ENCODE assay signal across 8 cellular contexts in the genomic region with DNA sequence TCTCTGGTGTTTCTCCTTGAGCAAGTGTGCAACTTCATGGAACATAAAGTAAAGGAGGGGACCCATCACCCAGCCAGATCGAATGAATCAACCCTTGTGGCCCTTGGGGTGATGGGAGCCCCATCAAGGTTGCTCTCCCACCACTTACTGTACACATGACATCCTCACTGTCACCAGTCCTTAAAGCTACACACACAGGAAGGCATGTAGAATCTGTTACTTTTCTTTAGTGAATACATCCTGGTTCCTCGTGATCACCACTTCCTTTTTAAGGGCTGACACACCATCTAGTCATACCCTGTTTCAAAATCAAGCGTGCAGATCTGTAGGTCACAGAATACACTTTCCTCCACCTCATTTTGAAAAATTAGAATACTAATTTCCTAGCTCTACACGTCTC. TPM values are rescaled to one million over a fixed set of nuclear protein-coding genes. Genes with fewer than 3 reads are reported as not detected.
A peak's percentile ranks its signal among the peaks of the same experiment; 100 is the strongest.
DNase-seq lines count a peak whose midpoint lies in the region; ATAC-seq and TF ChIP-seq lines count a peak whose summit lies in the region.

No MANE protein-coding gene starts in this region.

- H3K36me3 ChIP-seq in heart left ventricle (no peaks in the 10 kb centered on the region), upper lobe of left lung (no peaks in the 10 kb centered on the region)

- TF ChIP-seq CTCF in heart left ventricle (IDR thresholded peaks at IDR 0.05), result no peak
- no peak for TF ChIP-seq CTCF in foreskin keratinocyte (conservative IDR thresholded peaks at IDR 0.05)
- TF ChIP-seq CTCF in upper lobe of left lung (IDR thresholded peaks at IDR 0.05), result no peak

- H3K27ac ChIP-seq in heart left ventricle (peak overlapping the region in 1 of 12 donors; percentile 74), foreskin keratinocyte (no peak overlapping the region), upper lobe of left lung (peak overlapping the region in 3 of 4 donors; percentile 2 to 50 (median 36))

- H3K9me3 ChIP-seq in heart left ventricle (no peaks in the 10 kb centered on the region), T-helper 17 cell (ENCODE audit: control insufficient read depth, low read length, poor library complexity, severe bottlenecking) (no peaks in the 10 kb centered on the region), upper lobe of left lung (no peaks in the 10 kb centered on the region)

- H3K4me3 Mint-ChIP-seq in T-helper 17 cell, result peak overlapping the region; percentile 36

- ATAC-seq in heart left ventricle (peak in 3 of 4 donors; percentile 43 to 70 (median 68)), left ventricle myocardium superior (no peak), T-helper 17 cell (peak; percentile 71), foreskin keratinocyte (peak; percentile 95), upper lobe of left lung (ENCODE audit: low FRiP score in 2 of 2) (peak in 1 of 2 donors; percentile 88), HG02678 (IDR thresholded peaks at IDR 0.05; ENCODE audit: unreplicated experiment) (no peak)

- WGBS in heart left ventricle, 4 donors, result 50 to 64% (median 60%) methylated on average over 4 of the region's 4 CpGs
- WGBS in upper lobe of left lung, 2 donors, result 43 to 48% methylated on average over 4 of the region's 4 CpGs

- peak overlapping the region; percentile 72 for H3K27ac Mint-ChIP-seq in T-helper 17 cell

- H3K4me1 ChIP-seq in heart left ventricle (peaks cover 0 to 49% (median 0%) of the 10 kb centered on the region in 12 donors), foreskin keratinocyte (peaks cover 16% of the 10 kb centered on the region), upper lobe of left lung (peaks cover 0 to 7% (median 3%) of the 10 kb centered on the region in 4 donors)

- H3K27me3 Mint-ChIP-seq in T-helper 17 cell, result peaks cover 43% of the 10 kb centered on the region

- intact Hi-C loops in heart left ventricle (cut with DNase I) (no loop called here), left ventricle myocardium superior (cut with micrococcal nuclease) (no loop called here)

- H3K36me3 Mint-ChIP-seq in T-helper 17 cell (ENCODE audit: low read depth), result no peaks in the 10 kb centered on the region

- peak in 2 of 4 donors; percentile 62 to 80 for TF ChIP-seq EP300 in upper lobe of left lung (IDR thresholded peaks at IDR 0.05)

- H3K27me3 ChIP-seq in heart left ventricle (peaks cover 0 to 7% (median 0%) of the 10 kb centered on the region in 9 donors), foreskin keratinocyte (no peaks in the 10 kb centered on the region), upper lobe of left lung (no peaks in the 10 kb centered on the region)

- H3K4me1 Mint-ChIP-seq in T-helper 17 cell, result peaks cover 11% of the 10 kb centered on the region

- no peak overlapping the region for H3K4me3 ChIP-seq in heart left ventricle
- H3K4me3 ChIP-seq in upper lobe of left lung, result no peak overlapping the region

- TF ChIP-seq POLR2A in heart left ventricle (IDR thresholded peaks at IDR 0.05), result no peak
- TF ChIP-seq POLR2A in upper lobe of left lung (IDR thresholded peaks at IDR 0.05), result peak in 1 of 4 donors; percentile 38

- DNase-seq in heart left ventricle (no peak), left ventricle myocardium superior (no peak), T-helper 17 cell (no peak), foreskin keratinocyte (peak; percentile 60 to 84), upper lobe of left lung (no peak), iPS-NIHi7 (ENCODE audit: extremely low spot score) (no peak), SW480 (ENCODE audit: low spot score) (no peak)

RNA-seq across cellular contexts. Expression of a gene that starts 22.6 kb away (rescaled TPM):
- total RNA-seq in heart left ventricle, result 10 to 100 TPM in 3 of 9 donors, 1 to 10 TPM in 6; 6.4 to 16.0 (median 8.6) TPM
- polyA plus RNA-seq in heart left ventricle, result 10 to 100 TPM; 14.7 to 20.5 TPM
- total RNA-seq in left ventricle myocardium superior, result 7.6 TPM
- 10 to 100 TPM; 15.5 to 17.2 TPM for total RNA-seq in T-helper 17 cell
- total RNA-seq in foreskin keratinocyte, result 63.9 and 70.8 TPM in 2 replicates
- 73.3 and 83.9 TPM in 2 replicates for polyA plus RNA-seq in foreskin keratinocyte
- total RNA-seq in upper lobe of left lung, result 10 to 100 TPM; 17.4 to 55.5 (median 22.6) TPM

Comparison
In these comparisons a context has a peak if more than half of its experiments do, and no peak if none do; other contexts are left out.
1. ATAC-seq: peak in heart left ventricle (3 of 4), T-helper 17 cell (single experiment) and foreskin keratinocyte (single experiment); none in left ventricle myocardium superior (single experiment) and HG02678 (single experiment).
2. DNase-seq: peak in foreskin keratinocyte (2 of 2); none in heart left ventricle (0 of 5), left ventricle myocardium superior (single experiment), T-helper 17 cell (0 of 3), upper lobe of left lung (0 of 2), iPS-NIHi7 (single experiment) and SW480 (single experiment).